ENCODE assay signal across 8 cellular contexts in genomic region chr3:141076821-141077571, GRCh38. TPM values are rescaled to one million over a fixed set of nuclear protein-coding genes. Genes with fewer than 3 reads are reported as not detected.
DNase-seq lines count a peak whose midpoint lies in the region; ATAC-seq and TF ChIP-seq lines count a peak whose summit lies in the region.

No MANE protein-coding gene starts in this region.

- H3K27ac ChIP-seq in trophoblast cell (ENCODE audit: low read depth, low read length) = no peak overlapping the region

- H3K4me3 ChIP-seq in trophoblast cell (ENCODE audit: low read depth, low read length) = no peak overlapping the region

- no peak for ATAC-seq in T-helper 17 cell
- ATAC-seq in Right ventricle myocardium superior (ENCODE audit: poor library complexity) = peak; percentile 75

- H3K9me3 ChIP-seq in T-helper 17 cell (ENCODE audit: control insufficient read depth, low read length, poor library complexity, severe bottlenecking) = no peaks in the 10 kb centered on the region
- no peaks in the 10 kb centered on the region for H3K9me3 ChIP-seq in trophoblast cell (ENCODE audit: insufficient read depth, low read depth, low read length)

- H3K4ac ChIP-seq in trophoblast cell (ENCODE audit: low read depth, low read length) = peak overlapping the region; percentile 36

- peak overlapping the region; percentile 37 for H2BK12ac ChIP-seq in trophoblast cell (ENCODE audit: low read length)

- peak overlapping the region; percentile 73 for H3K4me3 Mint-ChIP-seq in activated naive CD4-positive, alpha-beta T cell treated with anti-CD3 and anti-CD28 coated beads, Interleukin-2, amount 50 U/mL, for 24 hours
- H3K4me3 Mint-ChIP-seq in T-helper 17 cell = peak overlapping the region; percentile 71

- peaks cover 0 to 5% of the 10 kb centered on the region in 2 experiments for H3K36me3 ChIP-seq in trophoblast cell (ENCODE audit: control insufficient read depth in 1 of 2, insufficient read depth in 2 of 2, low read length in 2 of 2)

- H3K27ac Mint-ChIP-seq in activated naive CD4-positive, alpha-beta T cell treated with anti-CD3 and anti-CD28 coated beads, Interleukin-2, amount 50 U/mL, for 24 hours = no peak overlapping the region
- H3K27ac Mint-ChIP-seq in T-helper 17 cell = no peak overlapping the region

- H3K79me1 ChIP-seq in trophoblast cell (ENCODE audit: low read length) = peaks cover 24% of the 10 kb centered on the region

- no CpG with 5 or more reads among the region's 23 CpGs for WGBS in trophoblast cell (ENCODE audit: extremely low coverage, insufficient coverage, insufficient read length)

- no peak overlapping the region for H2BK120ac ChIP-seq in trophoblast cell (ENCODE audit: insufficient read depth, low read length, poor library complexity)

- no peak overlapping the region for H3K14ac ChIP-seq in trophoblast cell (ENCODE audit: low read length)

- H3K4me1 ChIP-seq in trophoblast cell (ENCODE audit: control insufficient read depth in 1 of 2, insufficient read depth in 2 of 2, low read length in 2 of 2) = peaks cover 42 to 55% of the 10 kb centered on the region in 2 experiments

- H2BK5ac ChIP-seq in trophoblast cell (ENCODE audit: low read depth, low read length, poor library complexity) = no peak overlapping the region

- no peaks in the 10 kb centered on the region for H3K9me3 Mint-ChIP-seq in activated naive CD4-positive, alpha-beta T cell treated with anti-CD3 and anti-CD28 coated beads, Interleukin-2, amount 50 U/mL, for 24 hours

- no peak overlapping the region for H4K12ac ChIP-seq in trophoblast cell (ENCODE audit: low read depth, low read length)

- H3K36me3 Mint-ChIP-seq in activated naive CD4-positive, alpha-beta T cell treated with anti-CD3 and anti-CD28 coated beads, Interleukin-2, amount 50 U/mL, for 24 hours = no peaks in the 10 kb centered on the region
- H3K36me3 Mint-ChIP-seq in T-helper 17 cell (ENCODE audit: low read depth) = no peaks in the 10 kb centered on the region

- H3K4me2 ChIP-seq in trophoblast cell (ENCODE audit: low read length) = no peak overlapping the region

- H2AFZ ChIP-seq in trophoblast cell (ENCODE audit: insufficient read depth, low read length, poor library complexity) = no peak overlapping the region

- H3K23ac ChIP-seq in trophoblast cell (ENCODE audit: low read length) = no peak overlapping the region

- peak overlapping the region; percentile 17 for H3K18ac ChIP-seq in trophoblast cell (ENCODE audit: low read length)

- H3K79me2 ChIP-seq in trophoblast cell (ENCODE audit: control insufficient read depth, insufficient read depth, low read length, poor library complexity) = peaks cover 18% of the 10 kb centered on the region

- H2AK5ac ChIP-seq in trophoblast cell (ENCODE audit: low read length) = no peak overlapping the region

- TF ChIP-seq CTCF in GM10266 (IDR thresholded peaks at IDR 0.05; ENCODE audit: control insufficient read depth, insufficient read depth, low read depth, missing control alignments) = no peak

- H4K8ac ChIP-seq in trophoblast cell (ENCODE audit: low read depth, low read length) = peak overlapping the region; percentile 26

- H4K91ac ChIP-seq in trophoblast cell (ENCODE audit: low read depth, low read length) = peak overlapping the region; percentile 57

- no peaks in the 10 kb centered on the region for H3K27me3 Mint-ChIP-seq in activated naive CD4-positive, alpha-beta T cell treated with anti-CD3 and anti-CD28 coated beads, Interleukin-2, amount 50 U/mL, for 24 hours
- peaks cover 42% of the 10 kb centered on the region for H3K27me3 Mint-ChIP-seq in T-helper 17 cell

- no peaks in the 10 kb centered on the region for H3K27me3 ChIP-seq in trophoblast cell (ENCODE audit: insufficient read depth, low read length)

- DNase-seq in activated naive CD4-positive, alpha-beta T cell (lab: John Stamatoyannopoulos, UW) = no peak
- DNase-seq in T-helper 17 cell = no peak
- peak; percentile 73 for DNase-seq in Right ventricle myocardium superior
- DNase-seq in trophoblast cell = peak in 1 of 2 donors; percentile 6
- no peak for DNase-seq in HT-29 (ENCODE audit: low spot score)
- DNase-seq in NK-92 treated with Interleukin-12 subunit alpha and Interleukin-12 subunit beta, amount 100 ng/mL, for 24 hours (lab: John Stamatoyannopoulos, UW) = no peak
- no peak for DNase-seq in GM10266 (ENCODE audit: extremely low spot score)

- no peak overlapping the region for H3K9ac ChIP-seq in trophoblast cell (ENCODE audit: low read length)

- intact Hi-C loops in Right ventricle myocardium superior (cut with DNase I) = no loop called here

- peaks cover 11% of the 10 kb centered on the region for H3K4me1 Mint-ChIP-seq in activated naive CD4-positive, alpha-beta T cell treated with anti-CD3 and anti-CD28 coated beads, Interleukin-2, amount 50 U/mL, for 24 hours
- peaks cover 11% of the 10 kb centered on the region for H3K4me1 Mint-ChIP-seq in T-helper 17 cell

RNA-seq across cellular contexts. Expression of gene SPSB4, which starts 25.8 kb away (rescaled TPM):
- total RNA-seq in T-helper 17 cell = not detected
- total RNA-seq in Right ventricle myocardium superior = 7.3 TPM
- 19.8 and 20.9 TPM in 2 replicates for polyA plus RNA-seq in trophoblast cell (2013)
- not detected in 2 replicates for total RNA-seq in HT-29 (2014; rRNA removed; shearing (Covaris generic))
